ENCODE assay signal across 8 cellular contexts in the genomic region with DNA sequence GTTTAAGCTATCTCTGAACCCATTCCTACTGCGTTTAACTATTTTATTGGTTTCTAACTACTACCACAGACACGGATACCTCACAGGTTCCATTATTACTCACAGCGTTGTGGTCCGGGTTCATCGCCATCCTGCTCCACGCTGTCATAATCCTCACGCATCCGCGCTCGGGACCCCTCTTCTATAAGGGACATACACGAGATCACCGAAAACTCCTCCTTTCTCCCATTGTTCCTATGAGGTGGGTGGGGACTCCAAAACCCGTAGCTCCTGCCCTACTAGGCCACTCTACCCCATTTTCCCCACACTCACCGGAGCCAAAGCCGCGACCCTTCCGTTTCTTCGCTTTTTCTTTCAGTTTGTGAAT.
DNase-seq lines count a peak whose midpoint lies in the region; ATAC-seq and TF ChIP-seq lines count a peak whose summit lies in the region.

No MANE protein-coding gene starts in this region.

- POLR2A ChIA-PET in RWPE1 (lab: Yijun Ruan, JAX; ENCODE audit: low non-redundant PET): interaction anchor here (0.6 to 2.4 kb wide), 2 partner anchors 38 to 39 kb away, joined by 7 to 15 read pairs; a partner anchor contains a TSS

- H3K27me3 ChIP-seq in duodenal mucosa (ENCODE audit: control insufficient read depth in 1 of 2, insufficient read depth in 2 of 2, low read length in 2 of 2) (no peaks in the 10 kb centered on the region), parathyroid adenoma (ENCODE audit: control insufficient read depth, insufficient read depth, low read length) (no peaks in the 10 kb centered on the region)

- ATAC-seq in GM21717 (IDR thresholded peaks at IDR 0.05; ENCODE audit: unreplicated experiment): peak; percentile 1

- no peaks in the 10 kb centered on the region for H3K9me3 ChIP-seq in duodenal mucosa (ENCODE audit: control insufficient read depth in 1 of 2, low read length in 2 of 2)
- no peaks in the 10 kb centered on the region for H3K9me3 ChIP-seq in parathyroid adenoma (ENCODE audit: control insufficient read depth, low read length)

- H3K4me3 ChIP-seq in duodenal mucosa (ENCODE audit: low read depth in 1 of 2, low read length in 2 of 2) (peak overlapping the region; percentile 75 to 92), parathyroid adenoma (ENCODE audit: low read depth, low read length) (peak overlapping the region; percentile 96)

- H2AFZ ChIP-seq in parathyroid adenoma: peak overlapping the region; percentile 87

- H3K4me1 ChIP-seq in duodenal mucosa (ENCODE audit: control insufficient read depth in 1 of 2, insufficient read depth in 2 of 2, low read length in 2 of 2): peaks cover 6 to 14% of the 10 kb centered on the region in 2 donors
- H3K4me1 ChIP-seq in parathyroid adenoma: no peaks in the 10 kb centered on the region

- DNase-seq in RWPE1 (ENCODE audit: low spot score) (no peak), SW480 (ENCODE audit: low spot score) (no peak), NCI-H2227 treated with DMSO at 0.1 percent for 48 hours (lab: John Stamatoyannopoulos, UW) (no peak), NCI-H1694 treated with DMSO at 0.1 percent for 48 hours (lab: John Stamatoyannopoulos, UW) (no peak), AG08395 (ENCODE audit: low spot score) (no peak)

- no peak for TF ChIP-seq CTCF in RWPE1 (conservative IDR thresholded peaks at IDR 0.05; ENCODE audit: low read depth)
- no peak for TF ChIP-seq CTCF in parathyroid adenoma (IDR thresholded peaks at IDR 0.05)

- H3K4me2 ChIP-seq in parathyroid adenoma (ENCODE audit: low read length): peak overlapping the region; percentile 87

- peaks cover 0 to 8% of the 10 kb centered on the region in 2 donors for H3K36me3 ChIP-seq in duodenal mucosa (ENCODE audit: control insufficient read depth in 1 of 2, insufficient read depth in 2 of 2, low read length in 2 of 2)
- H3K36me3 ChIP-seq in parathyroid adenoma (ENCODE audit: control insufficient read depth, insufficient read depth, low read length): no peaks in the 10 kb centered on the region

- CTCF ChIA-PET in RWPE1 (lab: Yijun Ruan, JAX): interaction anchor here (0.6 to 1.8 kb wide), 5 partner anchors 27 to 81 kb away, joined by 3 to 6 read pairs (median 3); a partner anchor contains a TSS

- H3K79me2 ChIP-seq in parathyroid adenoma: no peaks in the 10 kb centered on the region

- peak overlapping the region; percentile 82 for H3K27ac ChIP-seq in RWPE1
- H3K27ac ChIP-seq in duodenal mucosa (ENCODE audit: low read depth, low read length): peak overlapping the region; percentile 81
- H3K27ac ChIP-seq in parathyroid adenoma: peak overlapping the region; percentile 99

- H3K9ac ChIP-seq in duodenal mucosa (ENCODE audit: low read depth in 1 of 2, low read length in 2 of 2) (peak overlapping the region; percentile 71 to 88), parathyroid adenoma (peak overlapping the region; percentile 17)
